In genomic region chr1:39129514-39129913, GRCh38 we compare ENCODE assay signal across 8 cellular contexts.
DNase-seq lines count a peak whose midpoint lies in the region; ATAC-seq, FAIRE-seq and TF ChIP-seq lines count a peak whose summit lies in the region.

No MANE protein-coding gene starts in this region.

- H3K27me3 ChIP-seq in K562 (ENCODE audit: control insufficient read depth in 2 of 2, insufficient read depth in 2 of 2, low read length in 2 of 2) (no peaks in the 10 kb centered on the region), Peyer's patch (no peaks in the 10 kb centered on the region)

- BruUV-seq in K562 (replicated peaks; lab: Mats Ljungman, UMichigan): no TSS peak

- peaks cover 1% of the 10 kb centered on the region for H3K36me3 Mint-ChIP-seq in memory B cell

- in situ Hi-C loops in K562 (cut with MboI): no loop called here

- TF ChIP-seq RAD21 in K562 (CRISPR knock-in tag; conservative IDR thresholded peaks at IDR 0.05 in 1 of 2, IDR thresholded peaks at IDR 0.05 in 1 of 2): peak; percentile 70 to 82

- H3K4me3 ChIP-seq in HEK293 (ENCODE audit: low read depth, low read length): no peak overlapping the region
- H3K4me3 ChIP-seq in K562: no peak overlapping the region
- no peak overlapping the region for H3K4me3 ChIP-seq in Peyer's patch
- no peak overlapping the region for H3K4me3 ChIP-seq in lower leg skin (ENCODE audit: low read depth, poor library complexity, severe bottlenecking)

- DNase-seq in AG20443 (ENCODE audit: low spot score) (peak; percentile 46), K562 (ENCODE audit: extremely low read depth in 1 of 4, low spot score in 3 of 4) (peak in 1 of 4 experiments; percentile 36), memory B cell (ENCODE audit: low spot score in 2 of 2) (no peak), NCI-H2171 treated with DMSO at 0.1 percent for 48 hours (lab: John Stamatoyannopoulos, UW) (no peak), left lobe of liver (ENCODE audit: low spot score) (no peak), Peyer's patch (no peak), lower leg skin (ENCODE audit: low spot score in 2 of 2) (no peak)

- H3K4me2 ChIP-seq in K562 (ENCODE audit: insufficient read depth, low read length): no peak overlapping the region

- H3K79me2 ChIP-seq in K562 (ENCODE audit: control insufficient read depth, insufficient read depth, low read length): no peaks in the 10 kb centered on the region

- no peaks in the 10 kb centered on the region for H4K20me1 ChIP-seq in K562 (replicated peaks; ENCODE audit: control insufficient read depth, insufficient read depth, low read length)

- TF ChIP-seq EP300 in K562 (IDR thresholded peaks at IDR 0.05; ENCODE audit: low read length): no peak

- H3K27ac Mint-ChIP-seq in memory B cell: no peak overlapping the region

- H3K27me3 Mint-ChIP-seq in memory B cell: no peaks in the 10 kb centered on the region

- peak; percentile 35 for FAIRE-seq in K562 (lab: Jason Lieb, UNC)

- POLR2A ChIA-PET in HEK293 (lab: Yijun Ruan, JAX) (no interaction called here), K562 (lab: Yijun Ruan, JAX) (interaction anchor here (0.6 to 1.6 kb wide), 4 partner anchors 12 to 942 kb away, joined by 3 to 5 read pairs (median 4); no protein-coding TSS in a partner anchor)

- no peak overlapping the region for H3K9ac ChIP-seq in K562 (ENCODE audit: insufficient read depth in 1 of 2, low read depth in 2 of 2, low read length in 2 of 2)

- H3K27ac ChIP-seq in HEK293 (ENCODE audit: extremely low read depth, low read depth, low read length) (no peak overlapping the region), K562 (ENCODE audit: extremely low read depth, low read depth, low read length) (no peak overlapping the region), Peyer's patch (peak overlapping the region in 2 of 4 donors; percentile 18 to 55)

- no peaks in the 10 kb centered on the region for H3K9me3 ChIP-seq in HEK293 (ENCODE audit: control insufficient read depth, insufficient read depth, low read depth, low read length)
- no peaks in the 10 kb centered on the region for H3K9me3 ChIP-seq in K562 (replicated peaks; ENCODE audit: control insufficient read depth, insufficient read depth, low read depth, low read length)
- no peaks in the 10 kb centered on the region for H3K9me3 ChIP-seq in Peyer's patch

- H3K4me1 Mint-ChIP-seq in memory B cell: peaks cover 2% of the 10 kb centered on the region

- intact Hi-C loops in K562 (cut with micrococcal nuclease) (loop anchor here (1.0 to 2.0 kb wide), 3 partner anchors 55 to 129 kb away; no protein-coding TSS in a partner anchor), lower leg skin (cut with DNase I; ENCODE audit: low total_unique reads) (no loop called here)

- ATAC-seq in K562 (peak; percentile 78), memory B cell (ENCODE audit: low read depth) (peak; percentile 37), left lobe of liver (no peak)

- H3K36me3 ChIP-seq in HEK293 (ENCODE audit: control insufficient read depth in 2 of 2, insufficient read depth in 1 of 2, low read length in 2 of 2): no peaks in the 10 kb centered on the region
- H3K36me3 ChIP-seq in K562 (ENCODE audit: control insufficient read depth, insufficient read depth, low read length): no peaks in the 10 kb centered on the region; the same call in 2 of the 3 replicates
- no peaks in the 10 kb centered on the region for H3K36me3 ChIP-seq in Peyer's patch

- no peak overlapping the region for H3K4me3 Mint-ChIP-seq in memory B cell

- no peaks in the 10 kb centered on the region for H3K9me1 ChIP-seq in K562 (ENCODE audit: control insufficient read depth, insufficient read depth, low read length)

- CTCF ChIA-PET in HEK293 (lab: Yijun Ruan, JAX): interaction anchor here (0.6 to 4.5 kb wide), 9 partner anchors 12 to 290 kb away, joined by 3 to 56 read pairs (median 4); no protein-coding TSS in a partner anchor
- CTCF ChIA-PET in K562 (lab: Yijun Ruan, JAX; ENCODE audit: low intra/inter-chr PET ratio): interaction anchor here (0.7 to 2.3 kb wide), 4 partner anchors 11 to 129 kb away, joined by 3 to 17 read pairs (median 6); no protein-coding TSS in a partner anchor

- TF ChIP-seq POLR2A in K562 (conservative IDR thresholded peaks at IDR 0.05): no peak
- TF ChIP-seq POLR2A in Peyer's patch (IDR thresholded peaks at IDR 0.05): no peak
- TF ChIP-seq POLR2A in lower leg skin (IDR thresholded peaks at IDR 0.05): no peak

- TF ChIP-seq CTCF in HEK293 (tag by site-specific recombination; IDR thresholded peaks at IDR 0.05) (peak; percentile 47; the same call in 1 of the 2 replicates), K562 (IDR thresholded peaks at IDR 0.05 in 2 of 3, conservative IDR thresholded peaks at IDR 0.05 in 1 of 3; ENCODE audit: insufficient read depth in 2 of 3, low read depth in 1 of 3, low read length in 3 of 3) (peak; percentile 41 to 53 (median 52)), Peyer's patch (IDR thresholded peaks at IDR 0.05) (no peak), lower leg skin (IDR thresholded peaks at IDR 0.05) (no peak)

- H3K4me1 ChIP-seq in HEK293 (ENCODE audit: control insufficient read depth, insufficient read depth, low read length) (peaks cover 22% of the 10 kb centered on the region), K562 (replicated peaks in 1 of 2; ENCODE audit: control insufficient read depth in 2 of 2, insufficient read depth in 2 of 2, low read length in 2 of 2) (peaks cover 0 to 13% of the 10 kb centered on the region in 2 experiments; a peak in 3 of 5 replicates), Peyer's patch (peaks cover 0 to 47% (median 2%) of the 10 kb centered on the region in 4 donors)

- H3K9me3 Mint-ChIP-seq in memory B cell: no peaks in the 10 kb centered on the region

- H2AFZ ChIP-seq in K562 (ENCODE audit: low read depth, low read length): no peak overlapping the region

TF ChIP-seq in HEK293, 187 proteins besides CTCF, POLR2A, EP300 and RAD21 (continues in another document):
- TF ChIP-seq SCRT2 (tag by site-specific recombination; IDR thresholded peaks at IDR 0.05) (no peak), ZBTB48 (tag by site-specific recombination; IDR thresholded peaks at IDR 0.05) (no peak), ZNF777 (tag by site-specific recombination; IDR thresholded peaks at IDR 0.05; ENCODE audit: borderline replicate concordance) (no peak), MEIS1 (CRISPR knock-in tag; IDR thresholded peaks at IDR 0.05; ENCODE audit: borderline replicate concordance) (no peak), ZNF580 (tag by site-specific recombination; IDR thresholded peaks at IDR 0.05) (no peak), PRDM6 (tag by site-specific recombination; IDR thresholded peaks at IDR 0.05) (no peak), ZNF571 (tag by site-specific recombination; IDR thresholded peaks at IDR 0.05) (no peak), PRDM1 (tag by site-specific recombination; IDR thresholded peaks at IDR 0.05) (0 out of 2 replicates have a peak, but pooled peaks have one; percentile 38), ZBTB17 (tag by site-specific recombination; IDR thresholded peaks at IDR 0.05) (0 out of 2 replicates have a peak, but pooled peaks have one; percentile 5), ZNF558 (tag by site-specific recombination; IDR thresholded peaks at IDR 0.05) (no peak)

TF ChIP-seq in K562, 482 proteins besides CTCF, POLR2A, EP300 and RAD21:
- peak; percentile 43; the same call in 1 of the 2 replicates for TF ChIP-seq EHMT2 (IDR thresholded peaks at IDR 0.05)
- 0 out of 2 replicates have a peak, but pooled peaks have one; percentile 14 for TF ChIP-seq ARID2 (IDR thresholded peaks at IDR 0.05)
- no peak for TF ChIP-seq HDAC8 (tag; IDR thresholded peaks at IDR 0.05)
- no peak for TF ChIP-seq ETV5 (CRISPR knock-in tag; IDR thresholded peaks at IDR 0.05; ENCODE audit: low read depth)
- TF ChIP-seq ZKSCAN1 (IDR thresholded peaks at IDR 0.05; ENCODE audit: low read depth, low read length): no peak
- TF ChIP-seq TSHZ1 (CRISPR knock-in tag; IDR thresholded peaks at IDR 0.05): no peak
- 0 out of 2 replicates have a peak, but pooled peaks have one; percentile 79 for TF ChIP-seq HDGF (IDR thresholded peaks at IDR 0.05)
- peak; percentile 58 for TF ChIP-seq DEAF1 (CRISPR knock-in tag; IDR thresholded peaks at IDR 0.05)
- TF ChIP-seq FOXK2 (conservative IDR thresholded peaks at IDR 0.05 in 1 of 2, IDR thresholded peaks at IDR 0.05 in 1 of 2; ENCODE audit: low read depth in 2 of 2): peak in 1 of 2 experiments; percentile 40; a peak in 1 of 4 replicates
- peak; percentile 29; the same call in 1 of the 2 replicates for TF ChIP-seq CC2D1A (IDR thresholded peaks at IDR 0.05)

Comparison
In these comparisons a context has a peak if more than half of its experiments do, and no peak if none do; other contexts are left out.
1. CTCF ChIP-seq: peak in HEK293 (single experiment) and K562 (3 of 3); none in Peyer's patch (0 of 6) and lower leg skin (0 of 3).